ENCODE assay signal across 13 cellular contexts in the genomic region with DNA sequence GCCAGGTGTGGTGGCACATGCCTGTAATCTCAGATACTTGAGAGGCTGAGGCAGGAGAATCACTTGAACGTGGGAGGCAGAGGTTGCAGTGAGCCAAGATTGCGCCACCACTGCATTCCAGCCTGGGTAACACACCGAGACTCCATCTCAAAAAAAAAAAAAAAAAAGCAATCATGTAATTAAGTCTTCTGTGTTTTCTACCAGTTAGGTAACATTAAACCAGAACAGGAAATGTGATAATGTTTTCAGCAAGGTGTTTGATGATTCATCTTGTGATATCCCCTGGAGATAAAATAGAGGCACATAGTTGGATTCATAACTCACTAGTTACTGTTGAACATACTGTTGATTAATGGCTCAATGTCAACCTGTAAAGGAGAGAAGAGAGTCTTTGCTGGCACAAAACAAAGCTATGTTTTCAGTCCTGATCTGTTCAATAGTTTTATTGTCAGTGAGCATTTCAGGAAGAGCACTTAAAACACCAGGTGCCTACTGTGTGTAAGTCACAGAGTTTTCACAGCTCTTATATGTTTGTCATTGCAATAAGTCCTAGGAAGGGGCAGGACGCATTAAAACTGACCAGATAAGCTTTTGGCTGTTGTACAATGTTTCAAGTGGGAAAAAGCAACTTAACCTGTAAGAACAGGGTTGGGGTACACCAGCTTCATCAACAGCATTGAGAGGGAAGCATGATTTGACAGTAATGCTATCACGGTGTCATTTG. TPM values are rescaled to one million over a fixed set of nuclear protein-coding genes. Genes with fewer than 3 reads are reported as not detected.
DNase-seq lines count a peak whose midpoint lies in the region; ATAC-seq and TF ChIP-seq lines count a peak whose summit lies in the region.
"Had no signal": no experiment of that assay in that cellular context is flagged by ENCODE, and none has a peak within 500 bp of the region (broad histone marks: within the 10 kb centered on the region; RNA-seq: fewer than 3 reads in every experiment).

No MANE protein-coding gene starts in this region.

- DNase-seq in NCI-H2171 treated with DMSO at 0.1 percent for 48 hours (lab: John Stamatoyannopoulos, UW) = peak; percentile 27
- no peak for DNase-seq in NCI-H2171 (lab: John Stamatoyannopoulos, UW)
- DNase-seq in NCI-H1436 treated with DMSO at 0.1 percent for 48 hours (lab: John Stamatoyannopoulos, UW) = peak; percentile 38
- DNase-seq in cardiac fibroblast (ENCODE audit: low read depth in 2 of 2) = peak; percentile 48 to 50
- peak; percentile 46 for DNase-seq in mucosa of gallbladder (ENCODE audit: low spot score)
- DNase-seq in activated gamma-delta T cell treated with Interleukin-2 at 50 U/mL for 16 hours = no peak
- no peak for DNase-seq in activated CD8-positive, alpha-beta memory T cell treated with anti-CD3 and anti-CD28 coated beads, Interleukin-2, amount 50 U/mL, for 4 hours
- DNase-seq: caudate nucleus, gastrocnemius medialis, NCI-H2227 treated with DMSO at 0.1 percent for 48 hours had no signal

- ATAC-seq in HG03457 (IDR thresholded peaks at IDR 0.05; ENCODE audit: unreplicated experiment) = no peak
- ATAC-seq: gastrocnemius medialis had no signal

- no peak for TF ChIP-seq CTCF in cardiac fibroblast (IDR thresholded peaks at IDR 0.05; ENCODE audit: low read depth, low read length)

- no peak overlapping the region for H3K4me3 ChIP-seq in cardiac fibroblast (replicated peaks in 1 of 2; ENCODE audit: low read depth in 2 of 2, low read length in 2 of 2)
- H3K4me3 ChIP-seq: gastrocnemius medialis, HAP-1, SJSA1 had no signal

RNA-seq across cellular contexts. Expression of a gene that starts 19.5 kb away (rescaled TPM):
- 48.1 TPM for total RNA-seq in mucosa of gallbladder

RNA-seq across cellular contexts. Expression of a gene that starts 22.8 kb away (rescaled TPM):
- total RNA-seq in mucosa of gallbladder = 2.2 TPM
- total RNA-seq: SJSA1 had no signal

RNA-seq across cellular contexts. Expression of a gene that starts 22.9 kb away (rescaled TPM):
- total RNA-seq in mucosa of gallbladder = 11.0 TPM

RNA-seq across cellular contexts. Expression of a gene that starts 45.8 kb away (rescaled TPM):
- 2.7 TPM for total RNA-seq in mucosa of gallbladder

RNA-seq across cellular contexts. Expression of a gene that starts 50.2 kb away (rescaled TPM):
- not detected for total RNA-seq in mucosa of gallbladder
- total RNA-seq: gastrocnemius medialis, SJSA1 had no signal

Comparison
In these comparisons a context has a peak if more than half of its experiments do, and no peak if none do; other contexts are left out.
1. DNase-seq: peak in NCI-H2171 treated with DMSO at 0.1 percent for 48 hours (single experiment), NCI-H1436 treated with DMSO at 0.1 percent for 48 hours (single experiment), cardiac fibroblast (2 of 2) and mucosa of gallbladder (single experiment); none in NCI-H2171 (single experiment), activated gamma-delta T cell treated with Interleukin-2 at 50 U/mL for 16 hours (single experiment) and activated CD8-positive, alpha-beta memory T cell treated with anti-CD3 and anti-CD28 coated beads, Interleukin-2, amount 50 U/mL, for 4 hours (single experiment).